ENCODE assay signal across 8 cellular contexts in genomic region chr6:20023549-20024315, GRCh38.
A peak's percentile ranks its signal among the peaks of the same experiment; 100 is the strongest.
DNase-seq lines count a peak whose midpoint lies in the region; ATAC-seq lines count a peak whose summit lies in the region.
"Not testable (repeated sequence)": the region's sequence is repeated elsewhere in the genome, so short reads cannot be mapped to it uniquely, and the experiment has no call there.

No MANE protein-coding gene starts in this region.

- ATAC-seq in GM18502 (IDR thresholded peaks at IDR 0.05; ENCODE audit: poor library complexity, unreplicated experiment) (peak; percentile 94), GM19463 (IDR thresholded peaks at IDR 0.05; ENCODE audit: unreplicated experiment) (peak; percentile 90), HG02840 (IDR thresholded peaks at IDR 0.05; ENCODE audit: low FRiP score, unreplicated experiment) (peak; percentile 66), HG03460 (IDR thresholded peaks at IDR 0.05; ENCODE audit: unreplicated experiment) (peak; percentile 79)
- peak; percentile 75 to 87 for ATAC-seq in activated T-cell treated with anti-CD3 and anti-CD28 coated beads, Interleukin-2, amount 50 U/mL, for 72 hours (replicated peaks in 1 of 2)
- peak in 1 of 2 donors; percentile 70 for ATAC-seq in naive thymus-derived CD8-positive, alpha-beta T cell
- peak; percentile 91 for ATAC-seq in stimulated activated naive CD8-positive, alpha-beta T cell treated with anti-CD3 and anti-CD28 coated beads, Interleukin-15, amount 100 ng/mL, for 72 hours

- H3K27ac Mint-ChIP-seq in T-helper 2 cell treated with Interferon-gamma antibody and Interleukin-4, amounts not matched to agents 5 μg/mL and 100 μg/mL, for 36 hours = peak overlapping the region; percentile 73
- H3K27ac Mint-ChIP-seq in activated T-cell treated with anti-CD3 and anti-CD28 coated beads, Interleukin-2, amount 50 U/mL, for 72 hours; stimulated activated naive CD8-positive, alpha-beta T cell treated with anti-CD3 and anti-CD28 coated beads, Interleukin-15, amount 100 ng/mL, for 72 hours: not testable (repeated sequence)
- peak overlapping the region in 9 of 10 donors; percentile 3 to 90 (median 80) for H3K27ac Mint-ChIP-seq in naive thymus-derived CD8-positive, alpha-beta T cell

- peak overlapping the region; percentile 80 for H3K4me3 Mint-ChIP-seq in T-helper 2 cell treated with Interferon-gamma antibody and Interleukin-4, amounts not matched to agents 5 μg/mL and 100 μg/mL, for 36 hours
- peak overlapping the region; percentile 68 to 71 for H3K4me3 Mint-ChIP-seq in activated T-cell treated with anti-CD3 and anti-CD28 coated beads, Interleukin-2, amount 50 U/mL, for 72 hours
- H3K4me3 Mint-ChIP-seq in naive thymus-derived CD8-positive, alpha-beta T cell = peak overlapping the region; percentile 76 to 89 (median 84)
- peak overlapping the region; percentile 64 to 76 for H3K4me3 Mint-ChIP-seq in stimulated activated naive CD8-positive, alpha-beta T cell treated with anti-CD3 and anti-CD28 coated beads, Interleukin-15, amount 100 ng/mL, for 72 hours

- DNase-seq in T-helper 2 cell treated with Interferon-gamma antibody and Interleukin-4, amounts not matched to agents 5 μg/mL and 100 μg/mL, for 36 hours (ENCODE audit: low spot score) = peak; percentile 36
- peak; percentile 29 to 48 for DNase-seq in activated T-cell treated with anti-CD3 and anti-CD28 coated beads, Interleukin-2, amount 50 U/mL, for 72 hours
- DNase-seq in naive thymus-derived CD8-positive, alpha-beta T cell = peak in 5 of 10 donors; percentile 4 to 26 (median 14)
- peak; percentile 30 to 64 for DNase-seq in stimulated activated naive CD8-positive, alpha-beta T cell treated with anti-CD3 and anti-CD28 coated beads, Interleukin-15, amount 100 ng/mL, for 72 hours

- peaks cover 14% of the 10 kb centered on the region for H3K4me1 Mint-ChIP-seq in T-helper 2 cell treated with Interferon-gamma antibody and Interleukin-4, amounts not matched to agents 5 μg/mL and 100 μg/mL, for 36 hours (ENCODE audit: low read depth)
- peaks cover 18% of the 10 kb centered on the region for H3K4me1 Mint-ChIP-seq in activated T-cell treated with anti-CD3 and anti-CD28 coated beads, Interleukin-2, amount 50 U/mL, for 72 hours (ENCODE audit: low read depth)
- H3K4me1 Mint-ChIP-seq in naive thymus-derived CD8-positive, alpha-beta T cell = peaks cover 15 to 22% (median 20%) of the 10 kb centered on the region in 4 donors
- peaks cover 15% of the 10 kb centered on the region for H3K4me1 Mint-ChIP-seq in stimulated activated naive CD8-positive, alpha-beta T cell treated with anti-CD3 and anti-CD28 coated beads, Interleukin-15, amount 100 ng/mL, for 72 hours

- H3K27me3 Mint-ChIP-seq in T-helper 2 cell treated with Interferon-gamma antibody and Interleukin-4, amounts not matched to agents 5 μg/mL and 100 μg/mL, for 36 hours (ENCODE audit: low read depth) = peaks cover 35% of the 10 kb centered on the region
- H3K27me3 Mint-ChIP-seq in activated T-cell treated with anti-CD3 and anti-CD28 coated beads, Interleukin-2, amount 50 U/mL, for 72 hours (ENCODE audit: low read depth) = peaks cover 36% of the 10 kb centered on the region
- H3K27me3 Mint-ChIP-seq in naive thymus-derived CD8-positive, alpha-beta T cell = peaks cover 18 to 32% (median 24%) of the 10 kb centered on the region in 5 donors
- peaks cover 26% of the 10 kb centered on the region for H3K27me3 Mint-ChIP-seq in stimulated activated naive CD8-positive, alpha-beta T cell treated with anti-CD3 and anti-CD28 coated beads, Interleukin-15, amount 100 ng/mL, for 72 hours

- not testable (repeated sequence) for H3K9me3 Mint-ChIP-seq in T-helper 2 cell treated with Interferon-gamma antibody and Interleukin-4, amounts not matched to agents 5 μg/mL and 100 μg/mL, for 36 hours; activated T-cell treated with anti-CD3 and anti-CD28 coated beads, Interleukin-2, amount 50 U/mL, for 72 hours; naive thymus-derived CD8-positive, alpha-beta T cell; stimulated activated naive CD8-positive, alpha-beta T cell treated with anti-CD3 and anti-CD28 coated beads, Interleukin-15, amount 100 ng/mL, for 72 hours

- POLR2A ChIA-PET in naive thymus-derived CD8-positive, alpha-beta T cell (lab: Charles Lee) = not testable (repeated sequence)

- H3K36me3 Mint-ChIP-seq in T-helper 2 cell treated with Interferon-gamma antibody and Interleukin-4, amounts not matched to agents 5 μg/mL and 100 μg/mL, for 36 hours (ENCODE audit: low read depth); activated T-cell treated with anti-CD3 and anti-CD28 coated beads, Interleukin-2, amount 50 U/mL, for 72 hours (ENCODE audit: insufficient read depth in 2 of 2); naive thymus-derived CD8-positive, alpha-beta T cell: not testable (repeated sequence)
